9 cellular contexts compared by ENCODE assay signal in the genomic region with DNA sequence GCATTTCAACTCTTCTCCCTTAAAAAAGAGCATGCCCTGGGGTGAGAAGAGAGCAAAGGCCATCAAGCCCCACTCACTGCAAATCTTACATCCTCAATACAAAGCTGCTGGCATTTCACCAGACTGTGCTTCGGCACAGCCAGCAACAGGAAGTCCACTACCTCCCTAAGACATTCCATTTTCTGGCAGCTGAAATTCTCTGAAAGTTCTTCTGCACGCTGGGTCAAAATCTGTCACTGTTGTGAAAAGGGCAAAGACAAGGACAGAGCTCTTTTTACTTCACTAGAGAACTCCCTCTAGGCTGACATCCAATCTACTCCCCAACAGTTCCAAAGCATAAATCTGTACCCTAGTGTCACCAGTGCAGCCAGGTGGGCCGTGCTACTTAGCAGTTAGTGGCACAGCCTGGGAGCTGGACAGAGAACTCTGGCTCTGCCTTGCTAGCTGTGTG. TPM values are rescaled to one million over a fixed set of nuclear protein-coding genes. Genes with fewer than 3 reads are reported as not detected.
DNase-seq lines count a peak whose midpoint lies in the region; ATAC-seq and TF ChIP-seq lines count a peak whose summit lies in the region.
"Had no signal": no experiment of that assay in that cellular context is flagged by ENCODE, and none has a peak within 500 bp of the region (broad histone marks: within the 10 kb centered on the region; RNA-seq: fewer than 3 reads in every experiment).

No MANE protein-coding gene starts in this region.

- ATAC-seq in activated CD4-positive, alpha-beta T cell treated with anti-CD3 and anti-CD28 coated beads for 36 hours, result no peak
- no peak for ATAC-seq in GM19324 (IDR thresholded peaks at IDR 0.05; ENCODE audit: low FRiP score, unreplicated experiment)
- ATAC-seq in GM18520 (IDR thresholded peaks at IDR 0.05; ENCODE audit: unreplicated experiment), result no peak

- peaks cover 17% of the 10 kb centered on the region for H3K4me1 ChIP-seq in Caco-2

- BruUV-seq in Caco-2 (replicated peaks; lab: Mats Ljungman, UMichigan), result no TSS peak

- H3K27ac Mint-ChIP-seq in Caco-2 (ENCODE audit: unreplicated experiment), result peak overlapping the region; percentile 13
- H3K27ac Mint-ChIP-seq in activated CD4-positive, alpha-beta T cell treated with anti-CD3 and anti-CD28 coated beads for 36 hours, result no peak overlapping the region

- H3K9me3 Mint-ChIP-seq in Caco-2 (ENCODE audit: unreplicated experiment), result no peaks in the 10 kb centered on the region
- H3K9me3 Mint-ChIP-seq in activated CD4-positive, alpha-beta T cell treated with anti-CD3 and anti-CD28 coated beads for 36 hours (ENCODE audit: low read depth), result no peaks in the 10 kb centered on the region

- H3K36me3 ChIP-seq in Caco-2 (ENCODE audit: control insufficient read depth, insufficient read depth, low read length), result no peaks in the 10 kb centered on the region; the same call in none of the 2 replicates

- peaks cover 62% of the 10 kb centered on the region for H3K36me3 Mint-ChIP-seq in Caco-2 (ENCODE audit: insufficient read depth, unreplicated experiment)
- peaks cover 20% of the 10 kb centered on the region for H3K36me3 Mint-ChIP-seq in activated CD4-positive, alpha-beta T cell treated with anti-CD3 and anti-CD28 coated beads for 36 hours (ENCODE audit: low read depth)

- H3K4me3 ChIP-seq in Caco-2 (ENCODE audit: low read depth, low read length), result no peak overlapping the region

- CTCF ChIA-PET in Caco-2 (lab: Charles Lee), result interaction anchor here (2.6 kb wide), 1 partner anchor 144 kb away, joined by 9 read pairs; no protein-coding TSS in a partner anchor
- CTCF ChIA-PET in activated CD4-positive, alpha-beta T cell treated with anti-CD3 and anti-CD28 coated beads for 36 hours (lab: Charles Lee), result interaction anchor here (0.6 to 1.1 kb wide), 3 partner anchors 11 to 54 kb away, joined by 3 read pairs; no protein-coding TSS in a partner anchor

- intact Hi-C loops in Caco-2 (cut with micrococcal nuclease; ENCODE audit: unreplicated experiment), result no loop called here
- intact Hi-C loops in activated CD4-positive, alpha-beta T cell treated with anti-CD3 and anti-CD28 coated beads for 36 hours (cut with DNase I, micrococcal nuclease), result no loop called here

- DNase-seq in Caco-2 (no peak), RPMI8226 (peak; percentile 25), fibroblast of peridontal ligament (ENCODE audit: extremely low read depth) (peak; percentile 34), putamen (ENCODE audit: low spot score) (peak; percentile 63), T-helper 2 cell (no peak)
- DNase-seq in activated CD4-positive, alpha-beta T cell treated with anti-CD3 and anti-CD28 coated beads for 36 hours, result no peak
- DNase-seq: NCI-H1436 treated with DMSO at 0.1 percent for 48 hours had no signal

- H3K27me3 Mint-ChIP-seq in Caco-2 (ENCODE audit: insufficient read depth, unreplicated experiment), result no peaks in the 10 kb centered on the region
- no peaks in the 10 kb centered on the region for H3K27me3 Mint-ChIP-seq in activated CD4-positive, alpha-beta T cell treated with anti-CD3 and anti-CD28 coated beads for 36 hours

- peaks cover 7% of the 10 kb centered on the region for H3K4me1 Mint-ChIP-seq in Caco-2 (ENCODE audit: low read depth, unreplicated experiment)
- peaks cover 37% of the 10 kb centered on the region for H3K4me1 Mint-ChIP-seq in activated CD4-positive, alpha-beta T cell treated with anti-CD3 and anti-CD28 coated beads for 36 hours

- TF ChIP-seq CTCF in Caco-2 (IDR thresholded peaks at IDR 0.05; ENCODE audit: insufficient read depth in 1 of 2, low read depth in 1 of 2, low read length in 1 of 2, severe bottlenecking in 1 of 2, unreplicated experiment in 1 of 2), result no peak

- POLR2A ChIA-PET in Caco-2 (lab: Charles Lee), result no interaction called here
- POLR2A ChIA-PET in activated CD4-positive, alpha-beta T cell treated with anti-CD3 and anti-CD28 coated beads for 36 hours (lab: Charles Lee), result interaction anchor here (0.6 kb wide), 1 partner anchor 76 kb away, joined by 3 read pairs; no protein-coding TSS in a partner anchor

- H3K27me3 ChIP-seq in Caco-2 (replicated peaks; ENCODE audit: control insufficient read depth, insufficient read depth, low read length), result no peaks in the 10 kb centered on the region

- no peaks in the 10 kb centered on the region for H3K9me3 ChIP-seq in Caco-2

- no peak overlapping the region for H3K4me3 Mint-ChIP-seq in Caco-2 (ENCODE audit: unreplicated experiment)
- H3K4me3 Mint-ChIP-seq in activated CD4-positive, alpha-beta T cell treated with anti-CD3 and anti-CD28 coated beads for 36 hours, result no peak overlapping the region

RNA-seq across cellular contexts. Expression of a gene that starts 6.3 kb away (rescaled TPM):
- 27.5 and 33.2 TPM in 2 replicates for total RNA-seq in Caco-2 (2022)
- total RNA-seq in activated CD4-positive, alpha-beta T cell treated with anti-CD3 and anti-CD28 coated beads for 36 hours, result 10 to 100 TPM; 10.1 to 17.6 TPM

Comparison
In these comparisons a context has a peak if more than half of its experiments do, and no peak if none do; other contexts are left out.
1. DNase-seq: peak in RPMI8226 (single experiment), fibroblast of peridontal ligament (single experiment) and putamen (single experiment); none in Caco-2 (0 of 2), T-helper 2 cell (0 of 5) and activated CD4-positive, alpha-beta T cell treated with anti-CD3 and anti-CD28 coated beads for 36 hours (single experiment).